9 cellular contexts compared by ENCODE assay signal in genomic region chr22:25447067-25447688, GRCh38.
DNase-seq lines count a peak whose midpoint lies in the region; TF ChIP-seq lines count a peak whose summit lies in the region.
"Had no signal": no experiment of that assay in that cellular context is flagged by ENCODE, and none has a peak within 500 bp of the region (broad histone marks: within the 10 kb centered on the region; RNA-seq: fewer than 3 reads in every experiment).

No MANE protein-coding gene starts in this region.

- H3K9ac ChIP-seq in SK-N-MC (ENCODE audit: insufficient read length) (peak overlapping the region; percentile 99), iPS-20b (ENCODE audit: low read depth, low read length) (peak overlapping the region; percentile 89; the same call in 1 of the 2 replicates)

- no peaks in the 10 kb centered on the region for H3F3A ChIP-seq in PC-9 (ENCODE audit: insufficient read depth, low read depth)

- 12 to 30% methylated on average over 4 of the region's 4 CpGs for WGBS in testis, 2 donors

- H3K4me3 ChIP-seq in GM12865 (ENCODE audit: low read depth, low read length) (peak overlapping the region; percentile 79), SK-N-MC (peak overlapping the region; percentile 98), iPS-20b (ENCODE audit: low read length) (peak overlapping the region; percentile 85; the same call in 1 of the 2 replicates), testis (no peak overlapping the region), PC-9 (no peak overlapping the region), uterus (no peak overlapping the region)

- no peak overlapping the region for H3K4me2 ChIP-seq in PC-9

- no peak for TF ChIP-seq CTCF in 22Rv1 (IDR thresholded peaks at IDR 0.05)
- no peak for TF ChIP-seq CTCF in GM12865 (IDR thresholded peaks at IDR 0.05; ENCODE audit: insufficient read depth, low read depth, low read length, missing control alignments)
- no peak for TF ChIP-seq CTCF in testis (IDR thresholded peaks at IDR 0.05)
- no peak for TF ChIP-seq CTCF in PC-9 (conservative IDR thresholded peaks at IDR 0.05)
- no peak for TF ChIP-seq CTCF in uterus (IDR thresholded peaks at IDR 0.05)

- peaks cover 42% of the 10 kb centered on the region for H3K79me2 ChIP-seq in PC-9 (ENCODE audit: low read depth)

- BruUV-seq in PC-9 (replicated peaks; lab: Mats Ljungman, UMichigan), result no TSS peak

- intact Hi-C loops in testis (cut with DNase I; ENCODE audit: low total_unique reads) (no loop called here), PC-9 (cut with micrococcal nuclease; ENCODE audit: unreplicated experiment) (loop anchor here (5.0 kb wide), 1 partner anchor 45 kb away; no protein-coding TSS in a partner anchor), uterus (cut with DNase I; ENCODE audit: low total_unique reads) (no loop called here)

- H3K36me3 ChIP-seq in SK-N-MC (ENCODE audit: insufficient read depth, low read length) (peaks cover 23% of the 10 kb centered on the region), iPS-20b (ENCODE audit: insufficient read depth, low read depth, low read length) (peaks cover 10% of the 10 kb centered on the region; the same call in 1 of the 2 replicates), testis (ENCODE audit: low read depth, missing control alignments) (no peaks in the 10 kb centered on the region), PC-9 (ENCODE audit: low read depth) (no peaks in the 10 kb centered on the region), uterus (no peaks in the 10 kb centered on the region)
- H3K36me3 ChIP-seq: adrenal gland had no signal

- 0 out of 2 replicates have a peak, but pooled peaks cover 6% of the 10 kb centered on the region for H4K20me1 ChIP-seq in PC-9 (ENCODE audit: insufficient read depth)

- no peaks in the 10 kb centered on the region for H3K27me3 ChIP-seq in iPS-20b (ENCODE audit: insufficient read depth, low read length)
- no peaks in the 10 kb centered on the region for H3K27me3 ChIP-seq in testis
- no peaks in the 10 kb centered on the region for H3K27me3 ChIP-seq in PC-9 (ENCODE audit: insufficient read depth, low read depth)
- no peaks in the 10 kb centered on the region for H3K27me3 ChIP-seq in uterus
- H3K27me3 ChIP-seq: adrenal gland had no signal

- no peak overlapping the region for H2AFZ ChIP-seq in PC-9

- H3K9me3 ChIP-seq in SK-N-MC (ENCODE audit: low read depth, low read length) (no peaks in the 10 kb centered on the region), iPS-20b (ENCODE audit: insufficient read depth, low read depth, low read length) (no peaks in the 10 kb centered on the region), testis (no peaks in the 10 kb centered on the region), PC-9 (ENCODE audit: insufficient read depth, low read depth) (no peaks in the 10 kb centered on the region), uterus (no peaks in the 10 kb centered on the region)
- H3K9me3 ChIP-seq: adrenal gland had no signal

- no peaks in the 10 kb centered on the region for H3K9me2 ChIP-seq in PC-9 (ENCODE audit: insufficient read depth)

- H3K4me1 ChIP-seq in iPS-20b (ENCODE audit: insufficient read depth, low read length) (no peaks in the 10 kb centered on the region; the same call in 1 of the 2 replicates), testis (peaks cover 25% of the 10 kb centered on the region), PC-9 (replicated peaks; ENCODE audit: insufficient read depth) (peaks cover 13% of the 10 kb centered on the region), uterus (peaks cover 0 to 8% of the 10 kb centered on the region in 2 donors)

- peak; percentile 33 for DNase-seq in GM12865 (ENCODE audit: low read depth)
- no peak for DNase-seq in SK-N-MC (ENCODE audit: low read depth, low spot score)
- no peak for DNase-seq in testis
- no peak for DNase-seq in PC-9
- no peak for DNase-seq in activated CD4-positive, alpha-beta T cell treated with anti-CD3 and anti-CD28 coated beads for 1 hour
- DNase-seq in uterus, result no peak

- CTCF ChIA-PET in PC-9 (lab: Charles Lee), result interaction anchor here (0.6 to 0.7 kb wide), 2 partner anchors 21 to 281 kb away, joined by 3 to 4 read pairs; no protein-coding TSS in a partner anchor

- POLR2A ChIA-PET in PC-9 (lab: Charles Lee; ENCODE audit: unreplicated experiment), result interaction anchor here (0.6 kb wide), 1 partner anchor 62 kb away, joined by 4 read pairs; no protein-coding TSS in a partner anchor

- H3K27ac ChIP-seq in 22Rv1 (peak overlapping the region; percentile 61; the same call in 1 of the 2 replicates), SK-N-MC (no peak overlapping the region), iPS-20b (ENCODE audit: low read length) (no peak overlapping the region), testis (no peak overlapping the region), PC-9 (no peak overlapping the region), uterus (no peak overlapping the region)

- TF ChIP-seq POLR2A in testis (IDR thresholded peaks at IDR 0.05) (no peak), uterus (IDR thresholded peaks at IDR 0.05) (no peak)

Comparison
In these comparisons a context has a peak if more than half of its experiments do, and no peak if none do; other contexts are left out.
1. H3K4me3 ChIP-seq: peak in GM12865 (single experiment), SK-N-MC (single experiment) and iPS-20b (single experiment); none in testis (0 of 2), PC-9 (single experiment) and uterus (0 of 2).